1 cellular context compared by ENCODE assay signal in the genomic region with DNA sequence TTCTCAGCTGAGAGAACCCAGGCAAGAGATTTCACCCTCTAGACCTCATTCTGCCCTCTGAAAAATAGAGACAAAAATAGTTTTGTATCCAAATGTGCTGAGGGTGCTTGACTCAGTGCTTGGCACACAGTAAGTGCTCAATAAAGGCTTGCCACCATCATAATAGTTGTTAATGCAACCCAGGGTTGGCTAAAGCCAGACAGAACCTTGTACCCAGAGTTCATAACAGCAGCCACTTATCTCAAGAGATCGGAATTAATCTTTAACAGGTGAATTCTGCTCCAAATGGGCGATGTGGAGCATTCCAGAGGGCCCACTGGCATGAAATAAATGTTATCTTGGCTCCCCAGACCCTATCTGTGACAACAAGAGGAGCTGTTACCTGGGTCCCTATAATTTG.
A peak's percentile ranks its signal among the peaks of the same experiment; 100 is the strongest.
TF ChIP-seq lines count a peak whose summit lies in the region.

No MANE protein-coding gene starts in this region.

TF ChIP-seq in HepG2, 621 proteins besides CTCF, POLR2A, EP300 and RAD21:
- TF ChIP-seq HNF4A (CRISPR knock-in tag; IDR thresholded peaks at IDR 0.05) (peak; percentile 47), ZKSCAN8 (CRISPR knock-in tag; IDR thresholded peaks at IDR 0.05; ENCODE audit: borderline replicate concordance) (peak; percentile 99), ZNF350 (CRISPR knock-in tag; IDR thresholded peaks at IDR 0.05; ENCODE audit: borderline replicate concordance, low read depth) (no peak)
- TF ChIP-seq, protein P1, sequence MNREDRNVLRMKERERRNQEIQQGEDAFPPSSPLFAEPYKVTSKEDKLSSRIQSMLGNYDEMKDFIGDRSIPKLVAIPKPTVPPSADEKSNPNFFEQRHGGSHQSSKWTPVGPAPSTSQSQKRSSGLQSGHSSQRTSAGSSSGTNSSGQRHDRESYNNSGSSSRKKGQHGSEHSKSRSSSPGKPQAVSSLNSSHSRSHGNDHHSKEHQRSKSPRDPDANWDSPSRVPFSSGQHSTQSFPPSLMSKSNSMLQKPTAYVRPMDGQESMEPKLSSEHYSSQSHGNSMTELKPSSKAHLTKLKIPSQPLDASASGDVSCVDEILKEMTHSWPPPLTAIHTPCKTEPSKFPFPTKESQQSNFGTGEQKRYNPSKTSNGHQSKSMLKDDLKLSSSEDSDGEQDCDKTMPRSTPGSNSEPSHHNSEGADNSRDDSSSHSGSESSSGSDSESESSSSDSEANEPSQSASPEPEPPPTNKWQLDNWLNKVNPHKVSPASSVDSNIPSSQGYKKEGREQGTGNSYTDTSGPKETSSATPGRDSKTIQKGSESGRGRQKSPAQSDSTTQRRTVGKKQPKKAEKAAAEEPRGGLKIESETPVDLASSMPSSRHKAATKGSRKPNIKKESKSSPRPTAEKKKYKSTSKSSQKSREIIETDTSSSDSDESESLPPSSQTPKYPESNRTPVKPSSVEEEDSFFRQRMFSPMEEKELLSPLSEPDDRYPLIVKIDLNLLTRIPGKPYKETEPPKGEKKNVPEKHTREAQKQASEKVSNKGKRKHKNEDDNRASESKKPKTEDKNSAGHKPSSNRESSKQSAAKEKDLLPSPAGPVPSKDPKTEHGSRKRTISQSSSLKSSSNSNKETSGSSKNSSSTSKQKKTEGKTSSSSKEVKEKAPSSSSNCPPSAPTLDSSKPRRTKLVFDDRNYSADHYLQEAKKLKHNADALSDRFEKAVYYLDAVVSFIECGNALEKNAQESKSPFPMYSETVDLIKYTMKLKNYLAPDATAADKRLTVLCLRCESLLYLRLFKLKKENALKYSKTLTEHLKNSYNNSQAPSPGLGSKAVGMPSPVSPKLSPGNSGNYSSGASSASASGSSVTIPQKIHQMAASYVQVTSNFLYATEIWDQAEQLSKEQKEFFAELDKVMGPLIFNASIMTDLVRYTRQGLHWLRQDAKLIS (CRISPR knock-in tag; IDR thresholded peaks at IDR 0.05) = no peak
TF ChIP-seq in HepG2: peak in this region for 2.
